8 cellular contexts compared by ENCODE assay signal in the genomic region with DNA sequence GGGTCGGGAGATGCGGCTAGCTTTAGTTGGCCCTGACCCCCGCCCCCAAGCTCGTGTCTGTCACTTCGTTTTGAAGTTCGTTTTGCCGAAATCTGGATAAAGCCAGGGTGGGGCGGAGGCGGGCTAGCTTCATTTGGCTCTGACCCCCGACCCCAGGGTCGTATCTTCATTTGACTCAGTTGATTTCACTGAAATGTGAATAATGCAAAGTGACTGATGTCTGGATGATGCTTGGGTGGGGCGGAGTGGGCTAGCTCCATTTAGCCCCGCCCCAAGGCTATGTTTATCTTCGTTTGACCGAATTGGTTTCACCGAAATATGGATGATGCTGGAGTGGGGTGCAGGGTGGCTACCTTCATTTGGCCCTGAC. TPM values are rescaled to one million over a fixed set of nuclear protein-coding genes. Genes with fewer than 3 reads are reported as not detected.
A peak's percentile ranks its signal among the peaks of the same experiment; 100 is the strongest.
DNase-seq lines count a peak whose midpoint lies in the region; ATAC-seq and TF ChIP-seq lines count a peak whose summit lies in the region.

No MANE protein-coding gene starts in this region.

- POLR2A ChIA-PET in MCF 10A (lab: Yijun Ruan, JAX): interaction anchor here (0.7 to 3.1 kb wide), 13 partner anchors 8 to 1242 kb away, joined by 3 to 20 read pairs (median 3); a partner anchor contains a TSS

- no peaks in the 10 kb centered on the region for H3K27me3 Mint-ChIP-seq in MCF 10A (ENCODE audit: insufficient read depth, unreplicated experiment)

- peaks cover 41% of the 10 kb centered on the region for H3K36me3 Mint-ChIP-seq in MCF 10A (ENCODE audit: insufficient read depth, unreplicated experiment)

- CTCF ChIA-PET in MCF 10A (lab: Yijun Ruan, JAX): interaction anchor here (0.5 to 1.8 kb wide), 3 partner anchors 12 to 203 kb away, joined by 3 to 26 read pairs (median 4); no protein-coding TSS in a partner anchor

- ATAC-seq in HG02840 (IDR thresholded peaks at IDR 0.05; ENCODE audit: low FRiP score, unreplicated experiment) (peak; percentile 23), SK-N-SH treated with all-trans-retinoic acid at 6 μM for 48 hours (peak; percentile 70)

- DNase-seq in GM12865 (ENCODE audit: low read depth) (peak; percentile 53), MCF 10A (ENCODE audit: unreplicated experiment) (peak; percentile 26), left kidney (ENCODE audit: low read depth, low spot score) (peak; percentile 24), GM19240 (ENCODE audit: insufficient read length, low spot score) (no peak), NCI-H2196 (lab: John Stamatoyannopoulos, UW; ENCODE audit: unreplicated experiment) (no peak)
- peak; percentile 2 for DNase-seq in stimulated activated CD8-positive, alpha-beta memory T cell treated with anti-CD3 and anti-CD28 coated beads, Interleukin-12 subunit alpha, Interleukin-12 subunit beta, amount 100 ng/mL, for 4 hours (ENCODE audit: low read depth)

- H3K27ac Mint-ChIP-seq in MCF 10A (ENCODE audit: low read depth, unreplicated experiment): peak overlapping the region; percentile 98

- intact Hi-C loops in MCF 10A (cut with micrococcal nuclease): no loop called here

- peak overlapping the region; percentile 99 for H3K4me3 ChIP-seq in GM12865 (ENCODE audit: low read depth, low read length)

- TF ChIP-seq CTCF in GM12865 (IDR thresholded peaks at IDR 0.05; ENCODE audit: insufficient read depth, low read depth, low read length, missing control alignments): no peak
- TF ChIP-seq CTCF in MCF 10A (IDR thresholded peaks at IDR 0.05; ENCODE audit: unreplicated experiment): no peak

- no TSS peak for BruUV-seq in MCF 10A (replicated peaks; lab: Mats Ljungman, UMichigan)

- H3K4me1 Mint-ChIP-seq in MCF 10A (ENCODE audit: insufficient read depth, unreplicated experiment): peaks cover under 1% of the 10 kb centered on the region

- H3K9me3 Mint-ChIP-seq in MCF 10A (ENCODE audit: unreplicated experiment): no peaks in the 10 kb centered on the region

- H3K4me3 Mint-ChIP-seq in MCF 10A (ENCODE audit: unreplicated experiment): peak overlapping the region; percentile 84

TF ChIP-seq in SK-N-SH treated with all-trans-retinoic acid at 6 μM for 48 hours, 23 proteins besides CTCF, POLR2A, EP300 and RAD21:
- TF ChIP-seq ESRRG (CRISPR knock-in tag; IDR thresholded peaks at IDR 0.05) (no peak), ZFP30 (CRISPR knock-in tag; IDR thresholded peaks at IDR 0.05) (no peak), ARNTL (CRISPR knock-in tag; IDR thresholded peaks at IDR 0.05; ENCODE audit: borderline replicate concordance, low read depth) (no peak), ZFP3 (CRISPR knock-in tag; IDR thresholded peaks at IDR 0.05) (no peak)
- TF ChIP-seq, protein P1, sequence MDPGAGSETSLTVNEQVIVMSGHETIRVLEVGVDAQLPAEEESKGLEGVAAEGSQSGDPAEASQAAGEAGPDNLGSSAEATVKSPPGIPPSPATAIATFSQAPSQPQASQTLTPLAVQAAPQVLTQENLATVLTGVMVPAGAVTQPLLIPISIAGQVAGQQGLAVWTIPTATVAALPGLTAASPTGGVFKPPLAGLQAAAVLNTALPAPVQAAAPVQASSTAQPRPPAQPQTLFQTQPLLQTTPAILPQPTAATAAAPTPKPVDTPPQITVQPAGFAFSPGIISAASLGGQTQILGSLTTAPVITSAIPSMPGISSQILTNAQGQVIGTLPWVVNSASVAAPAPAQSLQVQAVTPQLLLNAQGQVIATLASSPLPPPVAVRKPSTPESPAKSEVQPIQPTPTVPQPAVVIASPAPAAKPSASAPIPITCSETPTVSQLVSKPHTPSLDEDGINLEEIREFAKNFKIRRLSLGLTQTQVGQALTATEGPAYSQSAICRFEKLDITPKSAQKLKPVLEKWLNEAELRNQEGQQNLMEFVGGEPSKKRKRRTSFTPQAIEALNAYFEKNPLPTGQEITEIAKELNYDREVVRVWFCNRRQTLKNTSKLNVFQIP (CRISPR knock-in tag; IDR thresholded peaks at IDR 0.05; ENCODE audit: borderline replicate concordance, low read depth): no peak

RNA-seq across cellular contexts. Expression of a gene that starts 0.7 kb away (rescaled TPM):
- 141 and 172 TPM in 2 replicates for total RNA-seq in MCF 10A (2022)

Comparison
In these comparisons a context has a peak if more than half of its experiments do, and no peak if none do; other contexts are left out.
1. DNase-seq: peak in GM12865 (single experiment), MCF 10A (single experiment), left kidney (single experiment) and stimulated activated CD8-positive, alpha-beta memory T cell treated with anti-CD3 and anti-CD28 coated beads, Interleukin-12 subunit alpha, Interleukin-12 subunit beta, amount 100 ng/mL, for 4 hours (single experiment); none in GM19240 (single experiment) and NCI-H2196 (single experiment).